ENCODE assay signal across 24 cellular contexts in genomic region chr14:85519661-85520305, GRCh38. TPM values are rescaled to one million over a fixed set of nuclear protein-coding genes. Genes with fewer than 3 reads are reported as not detected.
DNase-seq lines count a peak whose midpoint lies in the region; ATAC-seq, FAIRE-seq and TF ChIP-seq lines count a peak whose summit lies in the region.
"Had no signal": no experiment of that assay in that cellular context is flagged by ENCODE, and none has a peak within 500 bp of the region (broad histone marks: within the 10 kb centered on the region; RNA-seq: fewer than 3 reads in every experiment).

No MANE protein-coding gene starts in this region.

- no peak overlapping the region for H3K9ac ChIP-seq in endothelial cell of umbilical vein (replicated peaks; ENCODE audit: extremely low read depth, insufficient read depth, low read length)
- H3K9ac ChIP-seq in trophoblast cell (ENCODE audit: low read length), result no peak overlapping the region
- H3K9ac ChIP-seq: GM23248 had no signal

- no peaks in the 10 kb centered on the region for H3K79me2 ChIP-seq in endothelial cell of umbilical vein (ENCODE audit: control insufficient read depth, insufficient read depth, low read length)
- no peaks in the 10 kb centered on the region for H3K79me2 ChIP-seq in trophoblast cell (ENCODE audit: control insufficient read depth, insufficient read depth, low read length, poor library complexity)

- no peak overlapping the region for H2BK5ac ChIP-seq in trophoblast cell (ENCODE audit: low read depth, low read length, poor library complexity)

- no peaks in the 10 kb centered on the region for H4K20me1 ChIP-seq in endothelial cell of umbilical vein (replicated peaks; ENCODE audit: control insufficient read depth, extremely low read depth, insufficient read depth, low read length)

- no peak overlapping the region for H3K4ac ChIP-seq in trophoblast cell (ENCODE audit: low read depth, low read length)

- DNase-seq in NCI-H1417 (lab: John Stamatoyannopoulos, UW) (peak; percentile 20 to 75 (median 32)), NCI-H1417 treated with DMSO at 0.1 percent for 48 hours (lab: John Stamatoyannopoulos, UW) (no peak), NCI-H146 treated with DMSO at 0.1 percent for 48 hours (lab: John Stamatoyannopoulos, UW; ENCODE audit: unreplicated experiment) (peak; percentile 57), endothelial cell of umbilical vein (ENCODE audit: low read depth, low spot score) (no peak), pancreas (no peak), NCI-H226 (no peak), trophoblast cell (no peak), HuH-7.5 (ENCODE audit: low spot score) (no peak)
- DNase-seq: 8988T; activated CD4-positive, alpha-beta T cell treated with anti-CD3 and anti-CD28 coated beads, Interleukin-2, amount 50 U/mL, for 1 hour; AML-193; anterior cingulate cortex; CD8-positive, alpha-beta T cell; endodermal cell; GM23248; kidney; NCI-H2081 treated with DMSO at 0.1 percent for 48 hours; PC-3; Right ventricle myocardium superior; transverse colon had no signal

- no peaks in the 10 kb centered on the region for H3K36me3 ChIP-seq in endothelial cell of umbilical vein (ENCODE audit: control insufficient read depth in 2 of 2, extremely low read depth in 1 of 2, insufficient read depth in 2 of 2, low read length in 2 of 2)
- no peaks in the 10 kb centered on the region for H3K36me3 ChIP-seq in pancreas
- H3K36me3 ChIP-seq in trophoblast cell (ENCODE audit: control insufficient read depth in 1 of 2, insufficient read depth in 2 of 2, low read length in 2 of 2), result no peaks in the 10 kb centered on the region
- H3K36me3 ChIP-seq: prostate gland, transverse colon had no signal

- dilution Hi-C loops in endothelial cell of umbilical vein (cut with MboI; ENCODE audit: extremely low pct_ligation_motif_present, low sequenced_read_pairs), result no loop called here

- H4K8ac ChIP-seq in trophoblast cell (ENCODE audit: low read depth, low read length), result no peak overlapping the region

- no TSS peak for BruUV-seq in endothelial cell of umbilical vein (replicated peaks; lab: Mats Ljungman, UMichigan)

- ATAC-seq in pancreas, result peak; percentile 48 to 90 (median 80)
- ATAC-seq: CD8-positive, alpha-beta T cell; PC-3 had no signal

- no peak overlapping the region for H4K91ac ChIP-seq in trophoblast cell (ENCODE audit: low read depth, low read length)

- intact Hi-C loops in endothelial cell of umbilical vein (cut with micrococcal nuclease) (no loop called here), pancreas (cut with DNase I) (no loop called here)

- H2AFZ ChIP-seq in endothelial cell of umbilical vein (ENCODE audit: low read depth, low read length), result peak overlapping the region; percentile 41
- no peak overlapping the region for H2AFZ ChIP-seq in trophoblast cell (ENCODE audit: insufficient read depth, low read length, poor library complexity)
- H2AFZ ChIP-seq: GM23248 had no signal

- POLR2A ChIA-PET in endothelial cell of umbilical vein (lab: Charles Lee), result no interaction called here

- H3K4me2 ChIP-seq in endothelial cell of umbilical vein (ENCODE audit: insufficient read depth, low read length) (no peak overlapping the region), trophoblast cell (ENCODE audit: low read length) (no peak overlapping the region)

- H3K9me1 ChIP-seq in endothelial cell of umbilical vein (replicated peaks; ENCODE audit: control insufficient read depth, extremely low read depth, insufficient read depth, low read length), result no peaks in the 10 kb centered on the region

- H3K79me1 ChIP-seq in trophoblast cell (ENCODE audit: low read length), result no peaks in the 10 kb centered on the region

- no peaks in the 10 kb centered on the region for H3K9me3 ChIP-seq in endothelial cell of umbilical vein (replicated peaks; ENCODE audit: control insufficient read depth, insufficient read depth, low read length)
- no peaks in the 10 kb centered on the region for H3K9me3 ChIP-seq in pancreas
- H3K9me3 ChIP-seq in trophoblast cell (ENCODE audit: insufficient read depth, low read depth, low read length), result no peaks in the 10 kb centered on the region
- H3K9me3 ChIP-seq: prostate gland, transverse colon had no signal

- CTCF ChIA-PET in endothelial cell of umbilical vein (lab: Charles Lee), result no interaction called here

- no peak for FAIRE-seq in endothelial cell of umbilical vein (lab: Jason Lieb, UNC)
- no peak for FAIRE-seq in pancreas (lab: Jason Lieb, UNC)
- FAIRE-seq: GM18507, HTR-8/SVneo, kidney had no signal

- H3K23ac ChIP-seq in trophoblast cell (ENCODE audit: low read length), result no peak overlapping the region

- H3K4me3 ChIP-seq in endothelial cell of umbilical vein (replicated peaks in 1 of 3; ENCODE audit: insufficient read depth in 1 of 3, low read depth in 1 of 3, low read length in 3 of 3) (no peak overlapping the region), pancreas (no peak overlapping the region), trophoblast cell (ENCODE audit: low read depth, low read length) (no peak overlapping the region)
- H3K4me3 ChIP-seq: GM23248, prostate gland, transverse colon had no signal

- no peak for TF ChIP-seq POLR2A in endothelial cell of umbilical vein (IDR thresholded peaks at IDR 0.05; ENCODE audit: low read depth, low read length)

- H3K14ac ChIP-seq in trophoblast cell (ENCODE audit: low read length), result no peak overlapping the region

- no peak overlapping the region for H2BK12ac ChIP-seq in trophoblast cell (ENCODE audit: low read length)

- H3K27ac ChIP-seq in endothelial cell of umbilical vein (ENCODE audit: insufficient read depth, low read depth, low read length) (no peak overlapping the region), pancreas (peak overlapping the region in 2 of 4 donors; percentile 2 to 17), trophoblast cell (ENCODE audit: low read depth, low read length) (no peak overlapping the region)
- H3K27ac ChIP-seq: GM23248, prostate gland, VCaP had no signal

- TF ChIP-seq CTCF in endothelial cell of umbilical vein (IDR thresholded peaks at IDR 0.05; ENCODE audit: extremely low read depth in 1 of 2, insufficient read depth in 1 of 2, low read depth in 1 of 2, low read length in 2 of 2) (no peak), pancreas (IDR thresholded peaks at IDR 0.05) (no peak)

- H2AK5ac ChIP-seq in trophoblast cell (ENCODE audit: low read length), result no peak overlapping the region

- H3K27me3 ChIP-seq in endothelial cell of umbilical vein (ENCODE audit: control insufficient read depth in 2 of 2, insufficient read depth in 2 of 2, low read length in 2 of 2) (no peaks in the 10 kb centered on the region), pancreas (no peaks in the 10 kb centered on the region), trophoblast cell (ENCODE audit: insufficient read depth, low read length) (no peaks in the 10 kb centered on the region)
- H3K27me3 ChIP-seq: transverse colon had no signal

- no peak overlapping the region for H2BK120ac ChIP-seq in trophoblast cell (ENCODE audit: insufficient read depth, low read length, poor library complexity)

- no peak overlapping the region for H3K18ac ChIP-seq in trophoblast cell (ENCODE audit: low read length)

- no peak overlapping the region for H4K12ac ChIP-seq in trophoblast cell (ENCODE audit: low read depth, low read length)

- WGBS in pancreas, 2 donors, result 27 to 49% methylated on average over 1 of the region's 1 CpG
- no CpG with 5 or more reads among the region's 1 CpG for WGBS in trophoblast cell (ENCODE audit: extremely low coverage, insufficient coverage, insufficient read length)

- H3K4me1 ChIP-seq in endothelial cell of umbilical vein (ENCODE audit: control insufficient read depth, extremely low read depth, insufficient read depth, low read length) (peaks cover 21% of the 10 kb centered on the region), pancreas (peaks cover 0 to 20% (median 3%) of the 10 kb centered on the region in 3 donors), trophoblast cell (ENCODE audit: control insufficient read depth in 1 of 2, insufficient read depth in 2 of 2, low read length in 2 of 2) (no peaks in the 10 kb centered on the region)
- H3K4me1 ChIP-seq: prostate gland had no signal

TF ChIP-seq in endothelial cell of umbilical vein, 7 proteins besides CTCF, POLR2A, EP300 and RAD21:
- TF ChIP-seq FOS (IDR thresholded peaks at IDR 0.05; ENCODE audit: borderline replicate concordance, insufficient read depth, low read length) (no peak), POLR2AphosphoS5 (IDR thresholded peaks at IDR 0.05; ENCODE audit: insufficient read depth, low read depth, low read length) (no peak), JUN (IDR thresholded peaks at IDR 0.05; ENCODE audit: borderline replicate concordance, insufficient read depth, insufficient read length, low read depth) (no peak)

RNA-seq across cellular contexts. Expression of gene FLRT2, which starts 10.2 kb away (rescaled TPM):
- 125 and 202 TPM in 2 replicates for total RNA-seq in endothelial cell of umbilical vein
- 229 and 283 TPM in 2 replicates for polyA plus RNA-seq in endothelial cell of umbilical vein
- polyA plus RNA-seq in endothelial cell of umbilical vein (2011; cell fraction: cytosol; rRNA removed), result 67.4 and 85.5 TPM in 2 replicates
- 707 and 779 TPM in 2 replicates for polyA plus RNA-seq in endothelial cell of umbilical vein (2011; cell fraction: nucleus; rRNA removed)
- polyA plus RNA-seq in endothelial cell of umbilical vein (2012), result 127 and 130 TPM in 2 replicates
- polyA minus RNA-seq in endothelial cell of umbilical vein, result 618 and 632 TPM in 2 replicates
- polyA minus RNA-seq in endothelial cell of umbilical vein (2011; cell fraction: cytosol; rRNA and poly(A)+ RNA removed), result 0.51 TPM
- 1,280 and 1,402 TPM in 2 replicates for polyA minus RNA-seq in endothelial cell of umbilical vein (2011; cell fraction: nucleus; rRNA and poly(A)+ RNA removed)
- 100 to 1,000 TPM in 3 of 6 donors, 10 to 100 TPM in 3; 62.8 to 229 (median 91.7) TPM for total RNA-seq in pancreas
- 100 to 1,000 TPM; 119 to 125 TPM for polyA plus RNA-seq in pancreas
- polyA plus RNA-seq in trophoblast cell (2013), result 8.1 and 8.3 TPM in 2 replicates
- total RNA-seq: CD8-positive, alpha-beta T cell had no signal

Comparison
In these comparisons a context has a peak if more than half of its experiments do, and no peak if none do; other contexts are left out.
1. DNase-seq: peak in NCI-H1417 (3 of 3) and NCI-H146 treated with DMSO at 0.1 percent for 48 hours (single experiment); none in NCI-H1417 treated with DMSO at 0.1 percent for 48 hours (single experiment), endothelial cell of umbilical vein (single experiment), pancreas (0 of 6), NCI-H226 (single experiment), trophoblast cell (0 of 2) and HuH-7.5 (single experiment).